Comparison of ENCODE assay signal across 18 cellular contexts in genomic region chr19:4737955-4738580, GRCh38. TPM values are rescaled to one million over a fixed set of nuclear protein-coding genes. Genes with fewer than 3 reads are reported as not detected.
A peak's percentile ranks its signal among the peaks of the same experiment; 100 is the strongest.
DNase-seq lines count a peak whose midpoint lies in the region; ATAC-seq and TF ChIP-seq lines count a peak whose summit lies in the region.
"Had no signal": no experiment of that assay in that cellular context is flagged by ENCODE, and none has a peak within 500 bp of the region (broad histone marks: within the 10 kb centered on the region; RNA-seq: fewer than 3 reads in every experiment).

No MANE protein-coding gene starts in this region.

- H3K4me1 ChIP-seq in SK-N-SH (ENCODE audit: control insufficient read depth in 1 of 2, insufficient read depth in 2 of 2, low read depth in 1 of 2, low read length in 1 of 2): peaks cover 4 to 20% of the 10 kb centered on the region in 2 experiments; a peak in 2 of 4 replicates
- H3K4me1 ChIP-seq: A549 had no signal

- intact Hi-C loops in cardiac septum (cut with DNase I): no loop called here

- H3K27me3 ChIP-seq in SK-N-SH (ENCODE audit: insufficient read depth): no peaks in the 10 kb centered on the region

- H3K9me3 ChIP-seq in SK-N-SH: no peaks in the 10 kb centered on the region
- H3K9me3 ChIP-seq: A549 had no signal

- POLR2A ChIA-PET in SK-N-SH (lab: Yijun Ruan, JAX): interaction anchor here (0.8 kb wide), 1 partner anchor 53 kb away, joined by 6 read pairs; the partner anchor contains the start of gene FEM1A

- H3K79me2 ChIP-seq in SK-N-SH (ENCODE audit: insufficient read depth): no peaks in the 10 kb centered on the region

- no peak overlapping the region for H3K4me2 ChIP-seq in SK-N-SH
- H3K4me2 ChIP-seq: A549 had no signal

- no peak for ATAC-seq in SK-N-SH treated with all-trans-retinoic acid at 6 μM for 48 hours
- ATAC-seq: K562, T-cell had no signal

- TF ChIP-seq EP300 in SK-N-SH (IDR thresholded peaks at IDR 0.05; ENCODE audit: borderline replicate concordance in 1 of 2, low read depth in 1 of 2, low read length in 1 of 2): 0 out of 4 replicates have a peak, but pooled peaks of 1 of the 2 experiments have one; percentile 47

- H3K9ac ChIP-seq in SK-N-SH: no peak overlapping the region

- H3K27ac ChIP-seq in SK-N-SH (ENCODE audit: low read depth in 2 of 2, low read length in 1 of 2): peak overlapping the region in 1 of 2 experiments; percentile 12; a peak in 1 of 4 replicates
- H3K27ac ChIP-seq: A549, HL-60 had no signal

- H3K36me3 ChIP-seq in SK-N-SH (replicated peaks in 1 of 2; ENCODE audit: control insufficient read depth in 1 of 2, insufficient read depth in 2 of 2, low read length in 1 of 2): no peaks in the 10 kb centered on the region

- H3K9me2 ChIP-seq in SK-N-SH: no peaks in the 10 kb centered on the region

- TF ChIP-seq RAD21 in SK-N-SH (IDR thresholded peaks at IDR 0.05; ENCODE audit: low read length): no peak

- CTCF ChIA-PET in SK-N-SH (lab: Yijun Ruan, JAX): interaction anchor here (0.6 to 19.9 kb wide), 6 partner anchors 13 to 560 kb away, joined by 3 to 350 read pairs (median 4); partner anchors contain the start of gene FEM1A

- no peak overlapping the region for H3K4me3 ChIP-seq in SK-N-SH (ENCODE audit: low read depth in 2 of 2, low read length in 1 of 2)
- H3K4me3 ChIP-seq: A549, K562 had no signal

- no peak overlapping the region for H2AFZ ChIP-seq in SK-N-SH (ENCODE audit: low read depth)

- 28% methylated on average over 11 of the region's 11 CpGs for WGBS in SK-N-SH (ENCODE audit: low lambda C conversion rate)

- DNase-seq in SK-N-SH: peak; percentile 70
- DNase-seq in NCI-H1105 (lab: John Stamatoyannopoulos, UW): peak; percentile 47
- peak; percentile 91 for DNase-seq in NCI-H2227 treated with DMSO at 0.1 percent for 48 hours (lab: John Stamatoyannopoulos, UW)
- DNase-seq in mesenteric fat pad (ENCODE audit: low spot score): no peak
- no peak for DNase-seq in cardiac septum (ENCODE audit: low spot score)
- DNase-seq in NCI-H1694 treated with DMSO at 0.1 percent for 48 hours (lab: John Stamatoyannopoulos, UW): no peak
- DNase-seq: AML-193; CD4-positive, alpha-beta memory T cell; DND-41; GDM1; NCI-H2171 treated with DMSO at 0.1 percent for 48 hours; NCI-H510A treated with DMSO at 0.1 percent for 48 hours; NK-92 treated with Interleukin-12 subunit alpha and Interleukin-12 subunit beta, amount 100 ng/mL, for 24 hours; T-cell had no signal

- no peak for TF ChIP-seq CTCF in SK-N-SH (IDR thresholded peaks at IDR 0.05)

- no peaks in the 10 kb centered on the region for H4K20me1 ChIP-seq in SK-N-SH (ENCODE audit: insufficient read depth)

- no peaks in the 10 kb centered on the region for H3F3A ChIP-seq in SK-N-SH (replicated peaks; ENCODE audit: insufficient read depth)

TF ChIP-seq in SK-N-SH, 30 proteins besides CTCF, POLR2A, EP300 and RAD21:
- TF ChIP-seq MXI1 (IDR thresholded peaks at IDR 0.05; ENCODE audit: low read depth, low read length) (no peak), CHD2 (IDR thresholded peaks at IDR 0.05; ENCODE audit: low read length, partially characterized antibody) (peak; percentile 54), RCOR1 (IDR thresholded peaks at IDR 0.05; ENCODE audit: low read length) (peak; percentile 69; the same call in 1 of the 2 replicates), YY1 (IDR thresholded peaks at IDR 0.05; ENCODE audit: low read depth) (no peak), GATA2 (CRISPR knock-in tag; IDR thresholded peaks at IDR 0.05) (peak; percentile 35; the same call in 1 of the 2 replicates)

TF ChIP-seq in SK-N-SH treated with all-trans-retinoic acid at 6 μM for 48 hours, 23 proteins besides CTCF, POLR2A, EP300 and RAD21:
- TF ChIP-seq POU6F1 (CRISPR knock-in tag; IDR thresholded peaks at IDR 0.05; ENCODE audit: borderline replicate concordance, low read depth): no peak
- TF ChIP-seq CSDC2 (CRISPR knock-in tag; IDR thresholded peaks at IDR 0.05): no peak
- TF ChIP-seq CREB5 (CRISPR knock-in tag; IDR thresholded peaks at IDR 0.05; ENCODE audit: low read depth): no peak
- no peak for TF ChIP-seq RARB (CRISPR knock-in tag; IDR thresholded peaks at IDR 0.05)

RNA-seq across cellular contexts. Expression of gene DPP9, which starts 14.4 kb away (rescaled TPM):
- 10.5 and 17.1 TPM in 2 replicates for polyA plus RNA-seq in SK-N-SH (2012; rRNA removed)
- 9.7 and 13.3 TPM in 2 replicates for polyA plus RNA-seq in SK-N-SH (2012; cell fraction: cytosol; rRNA removed)
- polyA plus RNA-seq in SK-N-SH (2012; cell fraction: nucleus; rRNA removed): 30.9 and 49.1 TPM in 2 replicates
- 54.8 TPM for total RNA-seq in mesenteric fat pad
- total RNA-seq in cardiac septum: 39.0 TPM

RNA-seq across cellular contexts. Expression of gene FEM1A, which starts 53.5 kb away (rescaled TPM):
- 4.8 and 5.0 TPM in 2 replicates for polyA plus RNA-seq in SK-N-SH (2012; rRNA removed)
- polyA plus RNA-seq in SK-N-SH (2012; cell fraction: cytosol; rRNA removed): 2.8 and 4.0 TPM in 2 replicates
- polyA plus RNA-seq in SK-N-SH (2012; cell fraction: nucleus; rRNA removed): 3.5 and 3.7 TPM in 2 replicates
- 10.9 TPM for total RNA-seq in mesenteric fat pad
- total RNA-seq in cardiac septum: 33.2 TPM

Comparison
In these comparisons a context has a peak if more than half of its experiments do, and no peak if none do; other contexts are left out.
1. DNase-seq: peak in SK-N-SH (single experiment), NCI-H1105 (single experiment) and NCI-H2227 treated with DMSO at 0.1 percent for 48 hours (single experiment); none in mesenteric fat pad (single experiment), cardiac septum (single experiment) and NCI-H1694 treated with DMSO at 0.1 percent for 48 hours (single experiment).